1 cellular context compared by ENCODE assay signal in the genomic region with DNA sequence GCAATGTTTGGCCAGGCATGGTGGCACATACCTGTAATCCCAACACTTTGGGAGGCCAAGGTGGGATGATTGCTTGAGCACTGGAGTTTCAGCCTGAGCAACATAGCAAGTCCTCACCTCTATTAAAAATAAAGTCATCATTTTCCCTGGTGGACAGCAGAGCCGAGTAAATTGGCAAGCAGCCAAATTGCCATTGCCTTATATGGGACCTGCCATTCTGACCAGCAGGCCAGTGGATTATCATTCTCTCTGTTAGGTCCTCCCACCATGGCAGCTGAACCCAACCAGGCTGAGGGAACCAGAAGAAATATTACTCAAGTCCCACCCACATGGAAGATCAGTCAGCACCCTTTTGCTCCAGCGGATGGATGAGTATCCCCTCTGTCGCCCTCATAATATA.
TF ChIP-seq lines count a peak whose summit lies in the region.

No MANE protein-coding gene starts in this region.

TF ChIP-seq in SK-N-SH treated with all-trans-retinoic acid at 6 μM for 48 hours, 23 proteins besides CTCF, POLR2A, EP300 and RAD21 (continued from another document):
- no peak for TF ChIP-seq TSHZ2 (CRISPR knock-in tag; IDR thresholded peaks at IDR 0.05)
- no peak for TF ChIP-seq TOX (CRISPR knock-in tag; IDR thresholded peaks at IDR 0.05; ENCODE audit: borderline replicate concordance)
- no peak for TF ChIP-seq ZC3H10 (CRISPR knock-in tag; IDR thresholded peaks at IDR 0.05)
- no peak for TF ChIP-seq ZNF8 (CRISPR knock-in tag; IDR thresholded peaks at IDR 0.05)
- TF ChIP-seq, protein P1, sequence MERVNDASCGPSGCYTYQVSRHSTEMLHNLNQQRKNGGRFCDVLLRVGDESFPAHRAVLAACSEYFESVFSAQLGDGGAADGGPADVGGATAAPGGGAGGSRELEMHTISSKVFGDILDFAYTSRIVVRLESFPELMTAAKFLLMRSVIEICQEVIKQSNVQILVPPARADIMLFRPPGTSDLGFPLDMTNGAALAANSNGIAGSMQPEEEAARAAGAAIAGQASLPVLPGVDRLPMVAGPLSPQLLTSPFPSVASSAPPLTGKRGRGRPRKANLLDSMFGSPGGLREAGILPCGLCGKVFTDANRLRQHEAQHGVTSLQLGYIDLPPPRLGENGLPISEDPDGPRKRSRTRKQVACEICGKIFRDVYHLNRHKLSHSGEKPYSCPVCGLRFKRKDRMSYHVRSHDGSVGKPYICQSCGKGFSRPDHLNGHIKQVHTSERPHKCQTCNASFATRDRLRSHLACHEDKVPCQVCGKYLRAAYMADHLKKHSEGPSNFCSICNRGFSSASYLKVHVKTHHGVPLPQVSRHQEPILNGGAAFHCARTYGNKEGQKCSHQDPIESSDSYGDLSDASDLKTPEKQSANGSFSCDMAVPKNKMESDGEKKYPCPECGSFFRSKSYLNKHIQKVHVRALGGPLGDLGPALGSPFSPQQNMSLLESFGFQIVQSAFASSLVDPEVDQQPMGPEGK (CRISPR knock-in tag; IDR thresholded peaks at IDR 0.05; ENCODE audit: borderline replicate concordance) = no peak
- TF ChIP-seq ZFP3 (CRISPR knock-in tag; IDR thresholded peaks at IDR 0.05) = no peak
- no peak for TF ChIP-seq RARB (CRISPR knock-in tag; IDR thresholded peaks at IDR 0.05)
- no peak for TF ChIP-seq CSRNP3 (CRISPR knock-in tag; IDR thresholded peaks at IDR 0.05)
- TF ChIP-seq ARNTL (CRISPR knock-in tag; IDR thresholded peaks at IDR 0.05; ENCODE audit: borderline replicate concordance, low read depth) = no peak
